ENCODE assay signal across 11 cellular contexts in genomic region chr6:44059359-44060342, GRCh38.
DNase-seq lines count a peak whose midpoint lies in the region; ATAC-seq and TF ChIP-seq lines count a peak whose summit lies in the region.
"Had no signal": no experiment of that assay in that cellular context is flagged by ENCODE, and none has a peak within 500 bp of the region (broad histone marks: within the 10 kb centered on the region; RNA-seq: fewer than 3 reads in every experiment).

No MANE protein-coding gene starts in this region.

- no peaks in the 10 kb centered on the region for H3K36me3 ChIP-seq in fibroblast of lung (ENCODE audit: control insufficient read depth, insufficient read depth, low read length)
- H3K36me3 ChIP-seq in muscle layer of duodenum (ENCODE audit: control insufficient read depth in 1 of 2, insufficient read depth in 2 of 2, low read length in 2 of 2): no peaks in the 10 kb centered on the region

- DNase-seq in NCI-H226: peak; percentile 78
- DNase-seq in fibroblast of lung (ENCODE audit: low read depth in 2 of 2): peak; percentile 88 to 93
- no peak for DNase-seq in naive thymus-derived CD8-positive, alpha-beta T cell
- DNase-seq: NCI-H2107 had no signal

- ATAC-seq in GM18861 (IDR thresholded peaks at IDR 0.05; ENCODE audit: unreplicated experiment): no peak
- ATAC-seq in GM19397 (IDR thresholded peaks at IDR 0.05; ENCODE audit: unreplicated experiment): no peak
- no peak for ATAC-seq in naive thymus-derived CD8-positive, alpha-beta T cell
- no peak for ATAC-seq in HG02588 (IDR thresholded peaks at IDR 0.05; ENCODE audit: unreplicated experiment)

- H3K27me3 ChIP-seq in fibroblast of lung (ENCODE audit: control insufficient read depth, insufficient read depth, low read length) (no peaks in the 10 kb centered on the region), muscle layer of duodenum (ENCODE audit: low read depth, low read length) (no peaks in the 10 kb centered on the region)

- H3K4me1 ChIP-seq in fibroblast of lung (ENCODE audit: control insufficient read depth, extremely low read depth, insufficient read depth, low read length) (peaks cover 69% of the 10 kb centered on the region), muscle layer of duodenum (ENCODE audit: control insufficient read depth in 1 of 2, insufficient read depth in 2 of 2, low read length in 2 of 2) (peaks cover 5 to 39% of the 10 kb centered on the region in 2 donors)

- peaks cover 0 to 7% (median 1%) of the 10 kb centered on the region in 4 donors for H3K4me1 Mint-ChIP-seq in naive thymus-derived CD8-positive, alpha-beta T cell

- peaks cover 0 to 11% (median 0%) of the 10 kb centered on the region in 9 donors for H3K9me3 Mint-ChIP-seq in naive thymus-derived CD8-positive, alpha-beta T cell
- H3K9me3 Mint-ChIP-seq: activated T-helper 17 cell treated with anti-CD3 and anti-CD28 coated beads, Interleukin-2, amount 50 U/mL, for 72 hours; stimulated activated naive CD8-positive, alpha-beta T cell treated with anti-CD3 and anti-CD28 coated beads, Interleukin-15, Interleukin-2, amounts not matched to agents 100 ng/mL and 50 ng/mL, for 24 hours had no signal

- no peak overlapping the region for H3K4me3 Mint-ChIP-seq in naive thymus-derived CD8-positive, alpha-beta T cell
- H3K4me3 Mint-ChIP-seq: stimulated activated naive CD8-positive, alpha-beta T cell treated with anti-CD3 and anti-CD28 coated beads, Interleukin-15, Interleukin-2, amounts not matched to agents 100 ng/mL and 50 ng/mL, for 24 hours had no signal

- no peaks in the 10 kb centered on the region for H4K20me1 ChIP-seq in fibroblast of lung (ENCODE audit: control insufficient read depth, extremely low read depth, insufficient read depth, low read length)

- peak overlapping the region; percentile 53 for H3K9ac ChIP-seq in fibroblast of lung (ENCODE audit: insufficient read depth, low read length)

- peak overlapping the region; percentile 11 for H3K4me2 ChIP-seq in fibroblast of lung (ENCODE audit: extremely low read depth, insufficient read depth, low read length)

- H3K27me3 Mint-ChIP-seq in naive thymus-derived CD8-positive, alpha-beta T cell: peaks cover 0 to 20% (median 8%) of the 10 kb centered on the region in 5 donors

- H3K27ac ChIP-seq in 22Rv1 (peak overlapping the region; percentile 69), fibroblast of lung (ENCODE audit: insufficient read depth, low read length) (peak overlapping the region; percentile 96), muscle layer of duodenum (ENCODE audit: low read length) (peak overlapping the region; percentile 65)

- no peak overlapping the region for H3K4me3 ChIP-seq in fibroblast of lung (replicated peaks in 1 of 4; ENCODE audit: control extremely low read depth in 1 of 4, insufficient read depth in 1 of 4, low read depth in 3 of 4, low read length in 4 of 4)
- no peak overlapping the region for H3K4me3 ChIP-seq in muscle layer of duodenum (ENCODE audit: low read depth in 1 of 2, low read length in 2 of 2)

- POLR2A ChIA-PET in naive thymus-derived CD8-positive, alpha-beta T cell (lab: Charles Lee): no interaction called here

- peak overlapping the region in 1 of 10 donors; percentile 26 for H3K27ac Mint-ChIP-seq in naive thymus-derived CD8-positive, alpha-beta T cell
- H3K27ac Mint-ChIP-seq: stimulated activated naive CD8-positive, alpha-beta T cell treated with anti-CD3 and anti-CD28 coated beads, Interleukin-15, Interleukin-2, amounts not matched to agents 100 ng/mL and 50 ng/mL, for 24 hours had no signal

- TF ChIP-seq CTCF in 22Rv1 (IDR thresholded peaks at IDR 0.05) (no peak), fibroblast of lung (conservative IDR thresholded peaks at IDR 0.05 in 1 of 2, IDR thresholded peaks at IDR 0.05 in 1 of 2; ENCODE audit: low read depth in 1 of 2, low read length in 2 of 2) (no peak)

- H3K9me3 ChIP-seq in fibroblast of lung (ENCODE audit: control insufficient read depth, insufficient read depth, low read depth, low read length) (no peaks in the 10 kb centered on the region), muscle layer of duodenum (ENCODE audit: control insufficient read depth in 1 of 2, low read length in 2 of 2) (no peaks in the 10 kb centered on the region)

- no peak overlapping the region for H2AFZ ChIP-seq in fibroblast of lung (ENCODE audit: low read length)

- H3K36me3 Mint-ChIP-seq in naive thymus-derived CD8-positive, alpha-beta T cell: no peaks in the 10 kb centered on the region

- no peaks in the 10 kb centered on the region for H3K79me2 ChIP-seq in fibroblast of lung (ENCODE audit: control insufficient read depth, insufficient read depth, low read length)

Comparison
In these comparisons a context has a peak if more than half of its experiments do, and no peak if none do; other contexts are left out.
1. DNase-seq: peak in NCI-H226 (single experiment) and fibroblast of lung (2 of 2); none in naive thymus-derived CD8-positive, alpha-beta T cell (0 of 10).
2. Peak in every context shown above with its lines, with median percentiles within 50 percentile points of each other: H3K27ac ChIP-seq.